In the genomic region with DNA sequence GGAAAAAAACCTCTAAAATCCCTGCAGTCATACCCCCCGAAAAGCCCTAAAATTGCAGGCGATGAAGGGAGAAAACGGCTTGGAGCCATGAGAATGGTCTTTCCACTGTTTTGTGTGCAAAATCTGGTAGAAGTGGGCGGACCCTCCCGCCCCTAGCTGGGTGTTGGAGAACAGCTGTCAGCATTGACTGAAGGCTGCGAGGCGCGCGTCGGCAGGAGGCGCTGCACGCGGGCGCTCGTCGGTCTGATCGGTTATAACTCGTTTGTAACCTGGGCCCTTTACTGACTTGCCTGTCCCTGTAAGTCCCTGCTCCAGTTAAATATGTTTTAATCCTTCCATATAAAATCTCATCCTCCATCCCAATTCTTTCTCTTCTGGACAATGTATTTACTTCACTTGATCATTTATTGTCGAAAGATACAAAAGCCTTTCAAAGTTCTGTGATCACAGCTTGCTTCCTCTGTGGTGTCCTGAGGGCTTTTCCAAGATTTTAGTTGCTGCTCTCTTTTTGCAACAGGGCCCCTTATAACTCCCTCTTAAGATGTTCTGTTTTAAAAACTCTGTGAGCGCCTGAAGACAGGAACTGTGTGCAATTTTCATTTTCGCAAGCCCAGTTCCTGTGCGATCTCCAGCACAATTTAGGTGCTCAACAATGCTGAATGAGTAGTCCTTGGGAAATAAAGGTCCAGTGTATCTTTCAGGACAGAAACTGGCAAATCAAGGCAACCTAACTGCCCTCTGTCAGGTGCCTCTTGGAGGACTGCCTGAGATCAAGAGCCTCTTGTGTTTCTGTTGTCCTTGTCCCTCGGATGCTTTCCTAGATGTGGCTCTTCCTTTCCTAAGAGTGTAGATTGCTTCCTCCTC, we compare ENCODE assay signal across 8 cellular contexts. TPM values are rescaled to one million over a fixed set of nuclear protein-coding genes. Genes with fewer than 3 reads are reported as not detected.
DNase-seq lines count a peak whose midpoint lies in the region; ATAC-seq and TF ChIP-seq lines count a peak whose summit lies in the region.

No MANE protein-coding gene starts in this region.

- H3K36me3 ChIP-seq in BLaER1 treated with 17β-estradiol and CSF1 and Interleukin-3, amounts not matched to agents 10 nM and 100 nM = no peaks in the 10 kb centered on the region
- H3K36me3 ChIP-seq in esophagus squamous epithelium = no peaks in the 10 kb centered on the region

- H4K20me1 ChIP-seq in BLaER1 treated with 17β-estradiol and CSF1 and Interleukin-3, amounts not matched to agents 10 nM and 100 nM = peaks cover 25 to 62% (median 42%) of the 10 kb centered on the region in 11 experiments; a peak in 20 of 22 replicates

- H3K4me3 ChIP-seq in BLaER1 treated with 17β-estradiol and CSF1 and Interleukin-3, amounts not matched to agents 10 nM and 100 nM = peak overlapping the region; percentile 68 to 92 (median 82)
- peak overlapping the region; percentile 64 for H3K4me3 ChIP-seq in Jurkat, Clone E6-1 (ENCODE audit: low read length)
- peak overlapping the region; percentile 87 to 97 (median 92) for H3K4me3 ChIP-seq in esophagus squamous epithelium

- WGBS in esophagus squamous epithelium, 2 donors = 16 to 19% methylated on average over 20 to 23 of the region's 23 CpGs

- TF ChIP-seq CTCF in esophagus squamous epithelium (IDR thresholded peaks at IDR 0.05) = peak; percentile 81 to 98 (median 86)

- no peak for TF ChIP-seq POLR2A in esophagus squamous epithelium (IDR thresholded peaks at IDR 0.05)

- peak; percentile 77 for DNase-seq in Jurkat, Clone E6-1 (ENCODE audit: low read depth, low spot score)
- DNase-seq in OCI-M1 (lab: John Stamatoyannopoulos, UW) (peak; percentile 95), esophagus squamous epithelium (lab: John Stamatoyannopoulos, UW) (no peak), myocyte (ENCODE audit: low read depth) (peak; percentile 88)
- peak; percentile 84 for DNase-seq in activated T-cell treated with anti-CD3 and anti-CD28 coated beads, Interleukin-2, amount 50 U/mL, for 1 hour
- DNase-seq in stimulated activated CD8-positive, alpha-beta memory T cell treated with anti-CD3 and anti-CD28 coated beads, Interleukin-7, amount 100 ng/mL, for 4 hours (ENCODE audit: low read depth in 2 of 2) = peak; percentile 66 to 77

- peaks cover 32 to 69% (median 58%) of the 10 kb centered on the region in 10 experiments for H3K4me1 ChIP-seq in BLaER1 treated with 17β-estradiol and CSF1 and Interleukin-3, amounts not matched to agents 10 nM and 100 nM
- peaks cover 0 to 50% (median 13%) of the 10 kb centered on the region in 3 donors for H3K4me1 ChIP-seq in esophagus squamous epithelium

- ATAC-seq in GM19463 (IDR thresholded peaks at IDR 0.05; ENCODE audit: unreplicated experiment) = peak; percentile 38

- peak overlapping the region; percentile 82 to 95 (median 90) for H3K4me2 ChIP-seq in BLaER1 treated with 17β-estradiol and CSF1 and Interleukin-3, amounts not matched to agents 10 nM and 100 nM

- H3K27me3 ChIP-seq in BLaER1 treated with 17β-estradiol and CSF1 and Interleukin-3, amounts not matched to agents 10 nM and 100 nM = peaks cover 51 to 99% (median 74%) of the 10 kb centered on the region in 11 experiments
- no peaks in the 10 kb centered on the region for H3K27me3 ChIP-seq in esophagus squamous epithelium

- peak overlapping the region; percentile 76 to 91 (median 83); a peak in 20 of 22 replicates for H3K9ac ChIP-seq in BLaER1 treated with 17β-estradiol and CSF1 and Interleukin-3, amounts not matched to agents 10 nM and 100 nM

- H3K27ac ChIP-seq in BLaER1 treated with 17β-estradiol and CSF1 and Interleukin-3, amounts not matched to agents 10 nM and 100 nM = peak overlapping the region in 2 of 11 experiments; percentile 41 to 72; a peak in 2 of 22 replicates
- H3K27ac ChIP-seq in esophagus squamous epithelium = peak overlapping the region; percentile 97 to 99 (median 98)

- peaks cover 0 to 4% (median under 1%) of the 10 kb centered on the region in 11 experiments; a peak in 12 of 22 replicates for H3K9me3 ChIP-seq in BLaER1 treated with 17β-estradiol and CSF1 and Interleukin-3, amounts not matched to agents 10 nM and 100 nM (replicated peaks in 1 of 11)
- H3K9me3 ChIP-seq in esophagus squamous epithelium = no peaks in the 10 kb centered on the region

- intact Hi-C loops in esophagus squamous epithelium (cut with DNase I) = no loop called here

RNA-seq across cellular contexts. Expression of a gene that starts 0.9 kb away (rescaled TPM):
- 23.1 TPM for polyA plus RNA-seq in Jurkat, Clone E6-1 (2012; ENCODE audit: insufficient read depth, insufficient read length)
- total RNA-seq in esophagus squamous epithelium (10 to 100 TPM; 11.9 to 38.1 (median 20.0) TPM), myocyte (36.2 and 44.1 TPM in 2 replicates)
- 24.6 TPM for polyA plus RNA-seq in myocyte (2012)
